27 cellular contexts compared by ENCODE assay signal in the genomic region with DNA sequence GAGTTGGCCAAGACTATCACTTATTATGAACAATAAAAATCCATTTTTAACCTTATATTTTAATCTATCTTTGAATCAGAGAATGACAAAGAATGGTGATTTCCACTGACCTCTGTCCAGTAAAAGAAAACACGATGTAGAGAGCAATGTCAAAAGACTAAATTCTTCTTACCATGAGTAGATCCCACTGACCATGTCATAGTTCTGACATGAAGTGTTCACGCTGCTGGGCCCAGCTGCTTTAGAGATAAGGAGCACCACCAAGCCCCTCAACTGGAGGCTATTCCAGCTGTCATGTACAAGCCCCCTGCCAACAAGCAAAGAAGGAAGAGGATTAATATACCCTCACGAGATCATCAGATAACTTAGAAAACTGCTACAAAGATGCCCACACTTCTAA.
"Had no signal": no experiment of that assay in that cellular context is flagged by ENCODE, and none has a peak within 500 bp of the region (broad histone marks: within the 10 kb centered on the region; RNA-seq: fewer than 3 reads in every experiment).

No MANE protein-coding gene starts in this region.

- H3K27me3 ChIP-seq: stomach, suprapubic skin, testis, thyroid gland, tibial artery, tibial nerve, transverse colon, upper lobe of left lung, upper lobe of right lung, uterus, vagina had no signal

- H3K4me1 ChIP-seq: suprapubic skin, testis, tibial artery, tibial nerve, uterus, vagina had no signal

- H3K9me3 Mint-ChIP-seq: stimulated activated effector memory CD8-positive, alpha-beta T cell treated with anti-CD3 and anti-CD28 coated beads, Interleukin-12 subunit alpha, Interleukin-12 subunit beta, amount 100 ng/mL, for 72 hours; stimulated activated memory B cell treated with anti-CD40 and anti-IgM and Interleukin-4, amounts not matched to agents 10 μg/mL and 1 μg/mL and 100 μg/mL, for 72 hours; stimulated activated naive B cell treated with anti-CD40 and anti-IgM and Interleukin-4, amounts not matched to agents 10 μg/mL and 1 μg/mL and 100 μg/mL, for 72 hours; stimulated activated naive CD8-positive, alpha-beta T cell treated with anti-CD3 and anti-CD28 coated beads, Interleukin-15, amount 100 ng/mL, for 72 hours; stimulated activated naive CD8-positive, alpha-beta T cell treated with anti-CD3 and anti-CD28 coated beads, Interleukin-15, Interleukin-2, amounts not matched to agents 100 ng/mL and 50 ng/mL, for 24 hours; type B pancreatic cell had no signal

- H3K27me3 Mint-ChIP-seq: stimulated activated memory B cell treated with anti-CD40 and anti-IgM and Interleukin-4, amounts not matched to agents 10 μg/mL and 1 μg/mL and 100 μg/mL, for 72 hours; stimulated activated naive B cell treated with anti-CD40 and anti-IgM and Interleukin-4, amounts not matched to agents 10 μg/mL and 1 μg/mL and 100 μg/mL, for 72 hours; stimulated activated naive CD8-positive, alpha-beta T cell treated with anti-CD3 and anti-CD28 coated beads, Interleukin-15, amount 100 ng/mL, for 72 hours; stimulated activated naive CD8-positive, alpha-beta T cell treated with anti-CD3 and anti-CD28 coated beads, Interleukin-15, Interleukin-2, amounts not matched to agents 100 ng/mL and 50 ng/mL, for 24 hours; type B pancreatic cell had no signal

- H3K36me3 ChIP-seq: suprapubic skin, thoracic aorta, thyroid gland, transverse colon, upper lobe of right lung, uterus had no signal

- H3K27ac Mint-ChIP-seq: stimulated activated effector memory CD8-positive, alpha-beta T cell treated with anti-CD3 and anti-CD28 coated beads, Interleukin-12 subunit alpha, Interleukin-12 subunit beta, amount 100 ng/mL, for 72 hours; stimulated activated memory B cell treated with anti-CD40 and anti-IgM and Interleukin-4, amounts not matched to agents 10 μg/mL and 1 μg/mL and 100 μg/mL, for 72 hours; stimulated activated naive B cell treated with anti-CD40 and anti-IgM and Interleukin-4, amounts not matched to agents 10 μg/mL and 1 μg/mL and 100 μg/mL, for 72 hours; stimulated activated naive CD8-positive, alpha-beta T cell treated with anti-CD3 and anti-CD28 coated beads, Interleukin-15, Interleukin-2, amounts not matched to agents 100 ng/mL and 50 ng/mL, for 24 hours; type B pancreatic cell had no signal

- H3K27ac ChIP-seq: stomach, suprapubic skin, testis, thoracic aorta, thyroid gland, tibial artery, tibial nerve, transverse colon, upper lobe of left lung, upper lobe of right lung, uterus, vagina had no signal

- ATAC-seq: stimulated activated effector memory CD8-positive, alpha-beta T cell treated with anti-CD3 and anti-CD28 coated beads, Interleukin-12 subunit alpha, Interleukin-12 subunit beta, amount 100 ng/mL, for 72 hours; stimulated activated memory B cell treated with anti-CD40 and anti-IgM and Interleukin-4, amounts not matched to agents 10 μg/mL and 1 μg/mL and 100 μg/mL, for 72 hours; stimulated activated naive B cell treated with anti-CD40 and anti-IgM and Interleukin-4, amounts not matched to agents 10 μg/mL and 1 μg/mL and 100 μg/mL, for 72 hours; stimulated activated naive CD8-positive, alpha-beta T cell treated with anti-CD3 and anti-CD28 coated beads, Interleukin-15, amount 100 ng/mL, for 72 hours; stimulated activated naive CD8-positive, alpha-beta T cell treated with anti-CD3 and anti-CD28 coated beads, Interleukin-15, Interleukin-2, amounts not matched to agents 100 U/mL and 50 U/mL, for 24 hours; upper lobe of right lung had no signal

- H3K4me3 ChIP-seq: stomach, suprapubic skin, testis, thoracic aorta, thyroid gland, tibial artery, tibial nerve, transverse colon, upper lobe of left lung, upper lobe of right lung, uterus, vagina had no signal

- H3K9me3 ChIP-seq: stomach, suprapubic skin, testis, thoracic aorta, thyroid gland, tibial artery, tibial nerve, transverse colon, upper lobe of left lung, upper lobe of right lung, uterus, vagina had no signal

- H3K4me3 Mint-ChIP-seq: stimulated activated effector memory CD8-positive, alpha-beta T cell treated with anti-CD3 and anti-CD28 coated beads, Interleukin-12 subunit alpha, Interleukin-12 subunit beta, amount 100 ng/mL, for 72 hours; stimulated activated memory B cell treated with anti-CD40 and anti-IgM and Interleukin-4, amounts not matched to agents 10 μg/mL and 1 μg/mL and 100 μg/mL, for 72 hours; stimulated activated naive B cell treated with anti-CD40 and anti-IgM and Interleukin-4, amounts not matched to agents 10 μg/mL and 1 μg/mL and 100 μg/mL, for 72 hours; stimulated activated naive CD8-positive, alpha-beta T cell treated with anti-CD3 and anti-CD28 coated beads, Interleukin-15, amount 100 ng/mL, for 72 hours; stimulated activated naive CD8-positive, alpha-beta T cell treated with anti-CD3 and anti-CD28 coated beads, Interleukin-15, Interleukin-2, amounts not matched to agents 100 ng/mL and 50 ng/mL, for 24 hours; type B pancreatic cell had no signal

- DNase-seq: stimulated activated CD4-positive, alpha-beta T cell treated with anti-CD3 and anti-CD28 coated beads, Interleukin-2, amount 100 ng/mL, for 48 hours; stimulated activated CD4-positive, alpha-beta T cell treated with anti-CD3 and anti-CD28 coated beads, Interleukin-4, amount 100 ng/mL, for 1 hour; stimulated activated CD4-positive, alpha-beta T cell treated with anti-CD3 and anti-CD28 coated beads, Interleukin-4, amount 100 ng/mL, for 24 hours; stimulated activated CD4-positive, alpha-beta T cell treated with anti-CD3 and anti-CD28 coated beads, Interleukin-4, amount 100 ng/mL, for 4 hours; stimulated activated CD8-positive, alpha-beta memory T cell treated with anti-CD3 and anti-CD28 coated beads, Interleukin-4, amount 100 ng/mL, for 48 hours; stimulated activated naive B cell treated with anti-CD40 and anti-IgM and Interleukin-4, amounts not matched to agents 10 μg/mL and 1 μg/mL and 100 μg/mL, for 72 hours; stimulated activated naive CD4-positive, alpha-beta T cell; stimulated activated naive CD4-positive, alpha-beta T cell treated with Interleukin-2 at 50 U/mL for 16 hours; stimulated activated naive CD8-positive, alpha-beta T cell treated with anti-CD3 and anti-CD28 coated beads, Interleukin-15, amount 100 ng/mL, for 72 hours; stimulated activated naive CD8-positive, alpha-beta T cell treated with anti-CD3 and anti-CD28 coated beads, Interleukin-15, Interleukin-2, amounts not matched to agents 100 U/mL and 50 U/mL, for 24 hours; stomach; substantia nigra; testis; thyroid gland; tibial artery; transverse colon; upper lobe of left lung; upper lobe of right lung; uterus had no signal
